Comparison of ENCODE assay signal across 8 cellular contexts in the genomic region with DNA sequence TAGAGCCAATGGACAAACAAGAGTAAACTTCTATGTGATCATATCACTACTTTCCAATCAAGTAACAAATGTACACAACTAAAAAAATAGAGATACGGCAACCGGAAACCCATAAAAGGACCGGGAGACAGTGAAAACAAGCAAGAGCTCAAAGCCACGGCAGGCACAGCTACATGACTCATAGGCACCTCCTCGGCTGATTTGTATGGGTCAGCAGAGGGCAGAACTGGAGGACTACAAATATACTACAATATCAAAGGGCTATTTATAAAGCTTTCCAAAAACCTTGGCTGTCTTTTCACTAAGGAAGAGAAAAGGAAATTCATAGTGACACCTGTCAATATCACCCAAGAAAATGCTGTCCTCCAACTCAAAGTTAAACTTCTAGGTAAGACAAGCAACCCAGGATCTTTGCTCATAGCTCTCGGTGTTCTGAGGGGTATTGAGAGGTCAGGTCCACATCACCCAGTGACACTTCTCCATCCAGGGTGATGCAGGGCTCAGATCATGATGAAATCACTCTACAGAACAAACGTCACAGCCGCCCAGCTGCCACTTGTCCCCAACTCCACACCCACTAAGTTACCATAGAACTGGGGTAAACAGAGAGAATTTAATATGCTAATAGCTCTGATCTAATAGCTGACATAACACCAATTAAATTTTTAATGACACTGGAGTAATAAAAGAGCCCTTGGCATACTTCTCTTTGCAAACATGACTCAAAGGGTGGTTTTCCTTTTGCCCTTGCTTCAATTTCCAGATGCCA. TPM values are rescaled to one million over a fixed set of nuclear protein-coding genes. Genes with fewer than 3 reads are reported as not detected.
DNase-seq lines count a peak whose midpoint lies in the region; ATAC-seq, FAIRE-seq and TF ChIP-seq lines count a peak whose summit lies in the region.

No MANE protein-coding gene starts in this region.

- FAIRE-seq in HTR-8/SVneo (lab: Jason Lieb, UNC), result no peak

- peak overlapping the region; percentile 34 for H3K4me3 Mint-ChIP-seq in neural crest cell

- H3K36me3 Mint-ChIP-seq in neural crest cell (ENCODE audit: low read depth), result peaks cover 28% of the 10 kb centered on the region

- 0 out of 2 replicates have a peak, but pooled peaks cover 1% of the 10 kb centered on the region for H3K36me3 ChIP-seq in BJ (ENCODE audit: control insufficient read depth, insufficient read depth, low read length)

- peaks cover 3% of the 10 kb centered on the region for H3K9me3 Mint-ChIP-seq in neural crest cell

- H3K4me3 ChIP-seq in BJ (ENCODE audit: low read depth, low read length) (no peak overlapping the region), fibroblast of mammary gland (ENCODE audit: control insufficient read depth, low read depth, low read length) (no peak overlapping the region)

- DNase-seq in BJ (ENCODE audit: low read depth) (peak; percentile 52), HTR-8/SVneo (ENCODE audit: insufficient read length, low spot score) (peak; percentile 87), T-helper 22 cell (ENCODE audit: low read depth) (peak; percentile 13), fibroblast of mammary gland (ENCODE audit: low read depth) (peak; percentile 90), neural crest cell (ENCODE audit: low read depth, low spot score) (no peak)

- H3K27me3 ChIP-seq in BJ (ENCODE audit: control insufficient read depth, insufficient read depth, low read length), result no peaks in the 10 kb centered on the region

- ATAC-seq in HG02981 (IDR thresholded peaks at IDR 0.05; ENCODE audit: unreplicated experiment), result no peak
- ATAC-seq in GM21576 (IDR thresholded peaks at IDR 0.05; ENCODE audit: unreplicated experiment), result no peak
- ATAC-seq in GM18505 (IDR thresholded peaks at IDR 0.05; ENCODE audit: unreplicated experiment), result no peak

- POLR2A ChIA-PET in BJ (lab: Charles Lee), result interaction anchor here (0.6 to 1.0 kb wide), 2 partner anchors 37 to 85 kb away, joined by 3 read pairs; partner anchors contain the start of gene HBEGF

- CTCF ChIA-PET in BJ (lab: Yijun Ruan, JAX), result interaction anchor here (0.9 to 3.2 kb wide), 9 partner anchors 17 to 112 kb away, joined by 3 to 17 read pairs (median 3); partner anchors contain the start of gene PFDN1

- peak; percentile 22; the same call in 1 of the 2 replicates for TF ChIP-seq CTCF in BJ (IDR thresholded peaks at IDR 0.05; ENCODE audit: insufficient read depth, low read depth, low read length)
- TF ChIP-seq CTCF in fibroblast of mammary gland (conservative IDR thresholded peaks at IDR 0.05; ENCODE audit: control insufficient read depth, insufficient read depth, low read depth, low read length), result peak; percentile 19
- no peak for TF ChIP-seq CTCF in neural crest cell (conservative IDR thresholded peaks at IDR 0.05)

- H3K27me3 Mint-ChIP-seq in neural crest cell (ENCODE audit: low read depth), result no peaks in the 10 kb centered on the region

- H3K27ac Mint-ChIP-seq in neural crest cell (ENCODE audit: unreplicated experiment), result peak overlapping the region; percentile 39

- peaks cover 29% of the 10 kb centered on the region for H3K4me1 Mint-ChIP-seq in neural crest cell

- TF ChIP-seq POLR2A in GM18505 (IDR thresholded peaks at IDR 0.05; ENCODE audit: borderline replicate concordance, extremely low read depth, insufficient read depth, insufficient read length), result no peak

RNA-seq across cellular contexts. Expression of gene PFDN1, which starts 41.3 kb away (rescaled TPM):
- polyA plus RNA-seq in BJ (2011; rRNA removed), result 97.7 and 114 TPM in 2 replicates
- polyA minus RNA-seq in BJ (2011; rRNA and poly(A)+ RNA removed), result 44.6 and 66.8 TPM in 2 replicates
- 63.2 and 67.0 TPM in 2 replicates for total RNA-seq in neural crest cell
